ENCODE assay signal across 9 cellular contexts in genomic region chr2:19990416-19990728, GRCh38. TPM values are rescaled to one million over a fixed set of nuclear protein-coding genes. Genes with fewer than 3 reads are reported as not detected.
DNase-seq lines count a peak whose midpoint lies in the region; ATAC-seq, FAIRE-seq and TF ChIP-seq lines count a peak whose summit lies in the region.
"Had no signal": no experiment of that assay in that cellular context is flagged by ENCODE, and none has a peak within 500 bp of the region (broad histone marks: within the 10 kb centered on the region; RNA-seq: fewer than 3 reads in every experiment).

No MANE protein-coding gene starts in this region.

- POLR2A ChIA-PET in Caco-2 (lab: Charles Lee): interaction anchor here (0.6 to 1.1 kb wide), 3 partner anchors 21 to 422 kb away, joined by 3 to 7 read pairs (median 5); partner anchors contain the start of gene LAPTM4A

- peak overlapping the region; percentile 90 for H3K4me3 Mint-ChIP-seq in Caco-2 (ENCODE audit: unreplicated experiment)

- CTCF ChIA-PET in Caco-2 (lab: Charles Lee): interaction anchor here (0.6 to 1.2 kb wide), 3 partner anchors 35 to 274 kb away, joined by 3 to 9 read pairs (median 4); no protein-coding TSS in a partner anchor

- H3K27me3 Mint-ChIP-seq in Caco-2 (ENCODE audit: insufficient read depth, unreplicated experiment): no peaks in the 10 kb centered on the region

- H3K4me1 ChIP-seq in Caco-2 (peaks cover 6% of the 10 kb centered on the region), RWPE2 (ENCODE audit: insufficient read depth, poor library complexity, severe bottlenecking) (peaks cover 11% of the 10 kb centered on the region), esophagus squamous epithelium (peaks cover 3 to 27% (median 7%) of the 10 kb centered on the region in 3 donors), pancreas (peaks cover 4 to 12% (median 4%) of the 10 kb centered on the region in 3 donors)

- H3K36me3 Mint-ChIP-seq in Caco-2 (ENCODE audit: insufficient read depth, unreplicated experiment): peaks cover 8% of the 10 kb centered on the region

- TF ChIP-seq CTCF in Caco-2 (IDR thresholded peaks at IDR 0.05; ENCODE audit: insufficient read depth in 1 of 2, low read depth in 1 of 2, low read length in 1 of 2, severe bottlenecking in 1 of 2, unreplicated experiment in 1 of 2): no peak
- TF ChIP-seq CTCF in RWPE2 (IDR thresholded peaks at IDR 0.05; ENCODE audit: poor library complexity, severe bottlenecking): no peak
- no peak for TF ChIP-seq CTCF in esophagus squamous epithelium (IDR thresholded peaks at IDR 0.05)
- TF ChIP-seq CTCF in pancreas (IDR thresholded peaks at IDR 0.05): no peak

- H3K9me3 ChIP-seq in Caco-2 (no peaks in the 10 kb centered on the region), RWPE2 (ENCODE audit: severe bottlenecking) (no peaks in the 10 kb centered on the region), esophagus squamous epithelium (no peaks in the 10 kb centered on the region), pancreas (no peaks in the 10 kb centered on the region)

- H3K4me1 Mint-ChIP-seq in Caco-2 (ENCODE audit: low read depth, unreplicated experiment): peaks cover 8% of the 10 kb centered on the region

- H3K36me3 ChIP-seq in Caco-2 (ENCODE audit: control insufficient read depth, insufficient read depth, low read length) (no peaks in the 10 kb centered on the region), RWPE2 (ENCODE audit: low read depth) (peaks cover 3% of the 10 kb centered on the region; the same call in 1 of the 2 replicates), esophagus squamous epithelium (no peaks in the 10 kb centered on the region), pancreas (peaks cover 0 to 4% (median 0%) of the 10 kb centered on the region in 3 donors)

- intact Hi-C loops in Caco-2 (cut with micrococcal nuclease; ENCODE audit: unreplicated experiment) (loop anchor here (2.0 kb wide), 1 partner anchor 60 kb away; the partner anchor contains the start of gene LAPTM4A), esophagus squamous epithelium (cut with DNase I) (no loop called here), pancreas (cut with DNase I) (no loop called here)

- H3K4me3 ChIP-seq in Caco-2 (ENCODE audit: low read depth, low read length) (peak overlapping the region; percentile 73), RWPE2 (ENCODE audit: severe bottlenecking) (peak overlapping the region; percentile 59), esophagus squamous epithelium (peak overlapping the region; percentile 61 to 74 (median 70)), pancreas (peak overlapping the region; percentile 56 to 83 (median 73))

- DNase-seq in Caco-2 (no peak), RWPE2 (ENCODE audit: low spot score) (no peak), esophagus squamous epithelium (lab: John Stamatoyannopoulos, UW) (no peak), pancreas (no peak), nucleus accumbens (lab: John Stamatoyannopoulos, UW) (no peak), NCI-H2107 (lab: John Stamatoyannopoulos, UW) (no peak)

- peak overlapping the region; percentile 28 for H3K27ac ChIP-seq in RWPE2 (ENCODE audit: poor library complexity, severe bottlenecking)
- peak overlapping the region; percentile 40 to 67 (median 55) for H3K27ac ChIP-seq in esophagus squamous epithelium
- H3K27ac ChIP-seq in pancreas: peak overlapping the region in 2 of 4 donors; percentile 4 to 36

- TF ChIP-seq POLR2A in esophagus squamous epithelium (IDR thresholded peaks at IDR 0.05): no peak

- no peak for FAIRE-seq in pancreas (lab: Jason Lieb, UNC)

- no peaks in the 10 kb centered on the region for H3K9me3 Mint-ChIP-seq in Caco-2 (ENCODE audit: unreplicated experiment)

- BruUV-seq in Caco-2 (replicated peaks; lab: Mats Ljungman, UMichigan): TSS peak; percentile 78

- H3K27me3 ChIP-seq in Caco-2 (replicated peaks; ENCODE audit: control insufficient read depth, insufficient read depth, low read length): no peaks in the 10 kb centered on the region
- no peaks in the 10 kb centered on the region for H3K27me3 ChIP-seq in RWPE2 (ENCODE audit: insufficient read depth, poor library complexity, severe bottlenecking)
- peaks cover 0 to 10% (median 0%) of the 10 kb centered on the region in 4 donors for H3K27me3 ChIP-seq in esophagus squamous epithelium
- no peaks in the 10 kb centered on the region for H3K27me3 ChIP-seq in pancreas

- WGBS in esophagus squamous epithelium, 2 donors: 17 to 24% methylated on average over 9 to 10 of the region's 10 CpGs
- 11% methylated on average over 10 of the region's 10 CpGs for WGBS in pancreas, 2 donors

- no peak; the same call in 2 of the 3 replicates for ATAC-seq in RWPE2 (ENCODE audit: low read depth)
- ATAC-seq in pancreas: no peak
- ATAC-seq in HG03025 (IDR thresholded peaks at IDR 0.05; ENCODE audit: low FRiP score, unreplicated experiment): no peak
- no peak for ATAC-seq in GM21390 (IDR thresholded peaks at IDR 0.05; ENCODE audit: unreplicated experiment)

- H3K27ac Mint-ChIP-seq in Caco-2 (ENCODE audit: unreplicated experiment): peak overlapping the region; percentile 75

RNA-seq across cellular contexts. Expression of gene WDR35, which starts 0.5 kb away (rescaled TPM):
- total RNA-seq in Caco-2 (2022): 7.2 and 8.1 TPM in 2 replicates
- 1 to 10 TPM in 3 of 4 donors, under 1 TPM in 1; 0.83 to 7.2 (median 4.5) TPM for total RNA-seq in esophagus squamous epithelium
- total RNA-seq in pancreas: 1 to 10 TPM; 2.8 to 7.2 (median 3.8) TPM
- polyA plus RNA-seq in pancreas: 1 to 10 TPM; 2.6 to 5.2 TPM

RNA-seq across cellular contexts. Expression of gene MATN3, which starts 22.1 kb away (rescaled TPM):
- 16.2 and 18.1 TPM in 2 replicates for total RNA-seq in Caco-2 (2022)
- total RNA-seq in esophagus squamous epithelium: 1 to 10 TPM in 1 of 4 donors, under 1 TPM in 2, not detected in 1; 0.45 to 1.3 (median 0.92) TPM
- 1 to 10 TPM in 1 of 6 donors, under 1 TPM in 3, not detected in 2; 0.25 to 3.5 (median 0.52) TPM for total RNA-seq in pancreas
- polyA plus RNA-seq in pancreas: under 1 TPM; 0.23 to 0.54 TPM
- total RNA-seq: T-helper 2 cell treated with Interferon-gamma antibody and Interleukin-4, amounts not matched to agents 100 ng/mL and 5 ng/mL, for 36 hours had no signal
